In genomic region chr5:157560560-157560959, GRCh38 we compare ENCODE assay signal across 21 cellular contexts. TPM values are rescaled to one million over a fixed set of nuclear protein-coding genes. Genes with fewer than 3 reads are reported as not detected.
DNase-seq lines count a peak whose midpoint lies in the region; ATAC-seq and TF ChIP-seq lines count a peak whose summit lies in the region.
"Had no signal": no experiment of that assay in that cellular context is flagged by ENCODE, and none has a peak within 500 bp of the region (broad histone marks: within the 10 kb centered on the region; RNA-seq: fewer than 3 reads in every experiment).

No MANE protein-coding gene starts in this region.

- H3K36me3 ChIP-seq in heart left ventricle (peaks cover 0 to 6% (median 0%) of the 10 kb centered on the region in 9 donors), ascending aorta (no peaks in the 10 kb centered on the region), stomach smooth muscle (ENCODE audit: control insufficient read depth in 2 of 2, insufficient read depth in 2 of 2, low read length in 2 of 2) (peaks cover 5 to 6% of the 10 kb centered on the region in 2 donors)
- H3K36me3 ChIP-seq: Peyer's patch, prostate gland, vagina, WERI-Rb-1 had no signal

- no peak for DNase-seq in heart left ventricle
- no peak for DNase-seq in cardiac septum (ENCODE audit: low spot score)
- no peak for DNase-seq in ascending aorta (ENCODE audit: low spot score in 2 of 2)
- peak; percentile 31 for DNase-seq in iris pigment epithelial cell (ENCODE audit: low read depth)
- DNase-seq in T1000 (lab: John Stamatoyannopoulos, UW) = no peak
- DNase-seq in SHP77 treated with DMSO at 0.1 percent for 48 hours (lab: John Stamatoyannopoulos, UW) = no peak
- no peak for DNase-seq in NCI-H526 treated with DMSO at 0.1 percent for 48 hours (lab: John Stamatoyannopoulos, UW)
- DNase-seq: activated effector memory CD4-positive, alpha-beta T cell treated with Interleukin-2 at 50 U/mL for 16 hours; CD4-positive, CD25-positive, alpha-beta regulatory T cell; DND-41; NCI-H2171 treated with DMSO at 0.1 percent for 48 hours; Peyer's patch; stimulated activated naive CD8-positive, alpha-beta T cell treated with anti-CD3 and anti-CD28 coated beads, Interleukin-15, amount 100 ng/mL, for 72 hours; SW 1271; WERI-Rb-1 had no signal

- no peak for TF ChIP-seq POLR2A in heart left ventricle (IDR thresholded peaks at IDR 0.05)

- H3K27ac ChIP-seq in heart left ventricle (peak overlapping the region in 11 of 12 donors; percentile 61 to 95 (median 85)), ascending aorta (peak overlapping the region; percentile 81 to 83), stomach smooth muscle (ENCODE audit: low read length) (peak overlapping the region; percentile 95)
- H3K27ac ChIP-seq: WERI-Rb-1 had no signal

- H3K4me3 ChIP-seq in heart left ventricle (peak overlapping the region in 1 of 12 donors; percentile 9), ascending aorta (peak overlapping the region in 1 of 2 donors; percentile 30), stomach smooth muscle (ENCODE audit: low read length in 2 of 2) (peak overlapping the region; percentile 37 to 55)
- H3K4me3 ChIP-seq: A549, lung, Peyer's patch, prostate gland, vagina had no signal

- no peaks in the 10 kb centered on the region for H3K9me3 ChIP-seq in heart left ventricle
- H3K9me3 ChIP-seq in ascending aorta = no peaks in the 10 kb centered on the region
- no peaks in the 10 kb centered on the region for H3K9me3 ChIP-seq in stomach smooth muscle (ENCODE audit: control insufficient read depth in 2 of 2, low read length in 2 of 2)
- H3K9me3 ChIP-seq: A549, Peyer's patch, prostate gland, vagina had no signal

- H3K9ac ChIP-seq in stomach smooth muscle (ENCODE audit: low read length in 2 of 2) = peak overlapping the region; percentile 59 to 62

- H3K4me1 ChIP-seq in heart left ventricle = peaks cover 3 to 86% (median 71%) of the 10 kb centered on the region in 12 donors
- H3K4me1 ChIP-seq in ascending aorta = peaks cover 6 to 40% of the 10 kb centered on the region in 2 donors
- peaks cover 75% of the 10 kb centered on the region for H3K4me1 ChIP-seq in stomach smooth muscle (ENCODE audit: control insufficient read depth, insufficient read depth, low read length)
- H3K4me1 ChIP-seq: prostate gland had no signal

- intact Hi-C loops in heart left ventricle (cut with DNase I) (loop anchor here in 5 of 10 donors (5.0 kb wide), 2 partner anchors 38 to 48 kb away; no protein-coding TSS in a partner anchor), cardiac septum (cut with DNase I) (loop anchor here (5.0 kb wide), 1 partner anchor 48 kb away; no protein-coding TSS in a partner anchor), ascending aorta (cut with DNase I) (loop anchor here (5.0 kb wide), 1 partner anchor 178 kb away; no protein-coding TSS in a partner anchor)

- WGBS in heart left ventricle, 4 donors = 31 to 44% (median 36%) methylated on average over 1 of the region's 1 CpG

- no peaks in the 10 kb centered on the region for H3K27me3 ChIP-seq in heart left ventricle
- no peaks in the 10 kb centered on the region for H3K27me3 ChIP-seq in ascending aorta
- no peaks in the 10 kb centered on the region for H3K27me3 ChIP-seq in stomach smooth muscle (ENCODE audit: control insufficient read depth in 1 of 2, insufficient read depth in 2 of 2, low read length in 2 of 2)
- H3K27me3 ChIP-seq: Peyer's patch, vagina had no signal

- ATAC-seq in heart left ventricle = no peak
- ATAC-seq: A549; natural killer cell treated with Interleukin-12 subunit alpha and Interleukin-12 subunit beta and Interleukin-15 and Interleukin-18, amount 100 ng/mL, for 72 hours; stimulated activated naive CD8-positive, alpha-beta T cell treated with anti-CD3 and anti-CD28 coated beads, Interleukin-15, amount 100 ng/mL, for 72 hours had no signal

- TF ChIP-seq CTCF in heart left ventricle (IDR thresholded peaks at IDR 0.05) (no peak), ascending aorta (IDR thresholded peaks at IDR 0.05) (no peak)

RNA-seq across cellular contexts. Expression of gene ADAM19, which starts 15.0 kb away (rescaled TPM):
- total RNA-seq in heart left ventricle (10 to 100 TPM in 7 of 9 donors, 1 to 10 TPM in 2; 6.5 to 47.6 (median 19.0) TPM), cardiac septum (97.1 TPM), ascending aorta (11.7 TPM)
- polyA plus RNA-seq in heart left ventricle = 10 to 100 TPM in 1 of 2 donors, 1 to 10 TPM in 1; 7.5 to 29.2 TPM
